17 cellular contexts compared by ENCODE assay signal in the genomic region with DNA sequence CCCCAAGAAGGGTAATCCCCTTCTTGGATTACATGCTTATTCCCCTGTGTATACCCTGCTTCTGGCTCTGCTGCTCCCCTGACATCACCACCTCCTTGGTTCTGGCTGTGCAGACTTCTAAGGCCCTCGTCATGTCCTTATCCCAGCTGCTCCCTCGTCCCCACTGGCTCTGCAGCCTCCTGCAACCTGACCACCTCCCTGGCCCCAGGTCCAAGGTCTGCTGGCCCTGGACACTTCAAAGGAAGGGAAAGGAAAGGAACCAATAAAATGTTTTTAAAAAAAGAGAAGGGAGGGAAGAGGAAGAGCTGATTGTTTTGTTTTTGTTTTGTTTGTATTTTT. TPM values are rescaled to one million over a fixed set of nuclear protein-coding genes. Genes with fewer than 3 reads are reported as not detected.
DNase-seq lines count a peak whose midpoint lies in the region; ATAC-seq and TF ChIP-seq lines count a peak whose summit lies in the region.
"Had no signal": no experiment of that assay in that cellular context is flagged by ENCODE, and none has a peak within 500 bp of the region (broad histone marks: within the 10 kb centered on the region; RNA-seq: fewer than 3 reads in every experiment).

No MANE protein-coding gene starts in this region.

- H4K8ac ChIP-seq in H9 (replicated peaks; ENCODE audit: insufficient read length, low read depth, low read length) = no peak overlapping the region

- no peaks in the 10 kb centered on the region for H3K9me3 Mint-ChIP-seq in activated T-helper 2 cell treated with anti-CD3 and anti-CD28 coated beads, Interferon-gamma antibody, Interleukin-2, Interleukin-4, amounts not matched to agents 10 μg/mL and 5 μg/mL and 100 μg/mL, durations not matched to agents 14 hours and 24 hours and 36 hours
- H3K9me3 Mint-ChIP-seq in natural killer cell (no peaks in the 10 kb centered on the region), H9 (no peaks in the 10 kb centered on the region)
- H3K9me3 Mint-ChIP-seq: GM23338 had no signal

- no peak overlapping the region for H2BK15ac ChIP-seq in H9 (ENCODE audit: low read depth, low read length)

- H3K4me2 ChIP-seq in BLaER1 treated with 17β-estradiol and CSF1 and Interleukin-3, amounts not matched to agents 10 nM and 100 nM = peak overlapping the region; percentile 19 to 79 (median 52); a peak in 21 of 22 replicates
- H3K4me2 ChIP-seq in H9 (ENCODE audit: insufficient read depth, insufficient read length, low read length) = no peak overlapping the region
- H3K4me2 ChIP-seq: GM23338 had no signal

- peaks cover 37% of the 10 kb centered on the region for H3K4me1 Mint-ChIP-seq in activated T-helper 2 cell treated with anti-CD3 and anti-CD28 coated beads, Interferon-gamma antibody, Interleukin-2, Interleukin-4, amounts not matched to agents 10 μg/mL and 5 μg/mL and 100 μg/mL, durations not matched to agents 14 hours and 24 hours and 36 hours (ENCODE audit: low read depth)
- H3K4me1 Mint-ChIP-seq in natural killer cell (peaks cover 79 to 81% of the 10 kb centered on the region in 2 donors), H9 (peaks cover 21 to 25% of the 10 kb centered on the region in 2 experiments)

- H3K9me3 ChIP-seq in BLaER1 treated with 17β-estradiol and CSF1 and Interleukin-3, amounts not matched to agents 10 nM and 100 nM (replicated peaks in 1 of 11) = no peaks in the 10 kb centered on the region
- H3K9me3 ChIP-seq in H9 (ENCODE audit: control insufficient read depth, low read depth, low read length) (no peaks in the 10 kb centered on the region), lower lobe of right lung (no peaks in the 10 kb centered on the region)
- H3K9me3 ChIP-seq: suprapubic skin had no signal

- H3K4me3 Mint-ChIP-seq in activated T-helper 2 cell treated with anti-CD3 and anti-CD28 coated beads, Interferon-gamma antibody, Interleukin-2, Interleukin-4, amounts not matched to agents 10 μg/mL and 5 μg/mL and 100 μg/mL, durations not matched to agents 14 hours and 24 hours and 36 hours (ENCODE audit: low read depth) = no peak overlapping the region
- H3K4me3 Mint-ChIP-seq in natural killer cell = peak overlapping the region; percentile 38
- H3K4me3 Mint-ChIP-seq in H9 = no peak overlapping the region
- H3K4me3 Mint-ChIP-seq: GM23338 had no signal

- H2BK5ac ChIP-seq in H9 (ENCODE audit: insufficient read length, low read length) = no peak overlapping the region

- H4K5ac ChIP-seq in H9 (ENCODE audit: insufficient read length, low read depth, low read length) = no peak overlapping the region

- H3K4me1 ChIP-seq in BLaER1 treated with 17β-estradiol and CSF1 and Interleukin-3, amounts not matched to agents 10 nM and 100 nM = peaks cover 53 to 83% (median 64%) of the 10 kb centered on the region in 10 experiments
- H3K4me1 ChIP-seq in H9 (ENCODE audit: insufficient read depth, low read length) = peaks cover 2% of the 10 kb centered on the region; the same call in 1 of the 2 replicates
- no peaks in the 10 kb centered on the region for H3K4me1 ChIP-seq in lower lobe of right lung
- H3K4me1 ChIP-seq: suprapubic skin had no signal

- no peak for TF ChIP-seq CTCF in natural killer cell (IDR thresholded peaks at IDR 0.05)
- no peak for TF ChIP-seq CTCF in H9 (conservative IDR thresholded peaks at IDR 0.05)
- no peak for TF ChIP-seq CTCF in lower lobe of right lung (IDR thresholded peaks at IDR 0.05)

- H3K36me3 Mint-ChIP-seq in activated T-helper 2 cell treated with anti-CD3 and anti-CD28 coated beads, Interferon-gamma antibody, Interleukin-2, Interleukin-4, amounts not matched to agents 10 μg/mL and 5 μg/mL and 100 μg/mL, durations not matched to agents 14 hours and 24 hours and 36 hours (ENCODE audit: low read depth) = peaks cover 15% of the 10 kb centered on the region
- H3K36me3 Mint-ChIP-seq in natural killer cell (no peaks in the 10 kb centered on the region), H9 (ENCODE audit: insufficient read depth in 1 of 3, low read depth in 3 of 3) (no peaks in the 10 kb centered on the region)

- no peak overlapping the region for H2AFZ ChIP-seq in H9 (ENCODE audit: low read length)

- H3K23ac ChIP-seq in H9 (ENCODE audit: insufficient read length, low read depth, low read length) = no peak overlapping the region

- H2BK20ac ChIP-seq in H9 (ENCODE audit: low read depth, low read length, poor library complexity, severe bottlenecking) = no peak overlapping the region

- H2AK5ac ChIP-seq in H9 (ENCODE audit: insufficient read length, low read length) = no peak overlapping the region

- H3K56ac ChIP-seq in H9 (ENCODE audit: insufficient read length, low read depth, low read length) = no peak overlapping the region

- no peaks in the 10 kb centered on the region for H3K27me3 ChIP-seq in BLaER1 treated with 17β-estradiol and CSF1 and Interleukin-3, amounts not matched to agents 10 nM and 100 nM
- H3K27me3 ChIP-seq in H9 (ENCODE audit: insufficient read depth, low read length) (no peaks in the 10 kb centered on the region), lower lobe of right lung (ENCODE audit: low read depth) (no peaks in the 10 kb centered on the region)

- DNase-seq in D341Med (ENCODE audit: low spot score) = peak; percentile 62
- no peak for DNase-seq in activated T-helper 2 cell treated with anti-CD3 and anti-CD28 coated beads, Interferon-gamma antibody, Interleukin-2, Interleukin-4, amounts not matched to agents 10 μg/mL and 5 μg/mL and 100 μg/mL, durations not matched to agents 14 hours and 24 hours and 36 hours (ENCODE audit: low spot score)
- no peak for DNase-seq in natural killer cell
- no peak for DNase-seq in H9
- DNase-seq in lower lobe of right lung = no peak
- no peak for DNase-seq in NCI-H446 treated with DMSO at 0.1 percent for 48 hours (lab: John Stamatoyannopoulos, UW)
- no peak for DNase-seq in DMS 273 treated with DMSO at 0.1 percent for 48 hours (lab: John Stamatoyannopoulos, UW)
- DNase-seq: activated CD4-positive, alpha-beta T cell treated with anti-CD3 and anti-CD28 coated beads, Interleukin-2, amount 50 U/mL, for 4 hours; NCI-H1436 treated with DMSO at 0.1 percent for 48 hours; stimulated activated CD4-positive, alpha-beta T cell treated with anti-CD3 and anti-CD28 coated beads, Interleukin-4, amount 100 ng/mL, for 24 hours had no signal

- H3K27ac ChIP-seq in BLaER1 treated with 17β-estradiol and CSF1 and Interleukin-3, amounts not matched to agents 10 nM and 100 nM = no peak overlapping the region; a peak in 1 of 22 replicates
- H3K27ac ChIP-seq in H9 (ENCODE audit: insufficient read length, low read depth, low read length) = no peak overlapping the region
- no peak overlapping the region for H3K27ac ChIP-seq in lower lobe of right lung
- H3K27ac ChIP-seq: RWPE1, skin epidermis, suprapubic skin had no signal

- no peak for ATAC-seq in natural killer cell
- no peak for ATAC-seq in lower lobe of right lung
- ATAC-seq: esophagus mucosa, GM23338 had no signal

- intact Hi-C loops in activated T-helper 2 cell treated with anti-CD3 and anti-CD28 coated beads, Interferon-gamma antibody, Interleukin-2, Interleukin-4, amounts not matched to agents 10 μg/mL and 5 μg/mL and 100 μg/mL, durations not matched to agents 14 hours and 24 hours and 36 hours (cut with micrococcal nuclease) = no loop called here
- intact Hi-C loops in natural killer cell (cut with micrococcal nuclease) = loop anchor here (5.0 kb wide), 1 partner anchor 36 kb away; no protein-coding TSS in a partner anchor
- intact Hi-C loops in lower lobe of right lung (cut with DNase I) = no loop called here

- H3K79me2 ChIP-seq in H9 (ENCODE audit: insufficient read depth, low read length) = no peaks in the 10 kb centered on the region

- H3K9ac ChIP-seq in BLaER1 treated with 17β-estradiol and CSF1 and Interleukin-3, amounts not matched to agents 10 nM and 100 nM = peak overlapping the region in 3 of 11 experiments; percentile 3 to 25 (median 21); a peak in 1 of 22 replicates
- no peak overlapping the region for H3K9ac ChIP-seq in H9 (ENCODE audit: extremely low read depth, insufficient read length, low read length)

- no peak overlapping the region for H3K14ac ChIP-seq in H9 (ENCODE audit: insufficient read depth, low read length)

- no peak overlapping the region for H3K4me3 ChIP-seq in BLaER1 treated with 17β-estradiol and CSF1 and Interleukin-3, amounts not matched to agents 10 nM and 100 nM
- no peak overlapping the region for H3K4me3 ChIP-seq in lower lobe of right lung
- H3K4me3 ChIP-seq: GM23338, skin epidermis, suprapubic skin had no signal

- H3K23me2 ChIP-seq in H9 (ENCODE audit: insufficient read length, low read depth, low read length, poor library complexity, severe bottlenecking) = peaks cover 2% of the 10 kb centered on the region

- H3K4ac ChIP-seq in H9 (ENCODE audit: low read depth, low read length) = no peak overlapping the region

- no CpG with 5 or more reads among the region's 2 CpGs for WGBS in H9 (ENCODE audit: extremely low coverage, insufficient read length, low lambda C conversion rate)

- H2BK120ac ChIP-seq in H9 (ENCODE audit: low read depth, low read length, poor library complexity, severe bottlenecking) = no peak overlapping the region

- peaks cover 97 to 100% (median 100%) of the 10 kb centered on the region in 11 experiments for H4K20me1 ChIP-seq in BLaER1 treated with 17β-estradiol and CSF1 and Interleukin-3, amounts not matched to agents 10 nM and 100 nM
- no peaks in the 10 kb centered on the region for H4K20me1 ChIP-seq in H9 (ENCODE audit: control insufficient read depth, insufficient read depth, insufficient read length)

- H3K27ac Mint-ChIP-seq in activated T-helper 2 cell treated with anti-CD3 and anti-CD28 coated beads, Interferon-gamma antibody, Interleukin-2, Interleukin-4, amounts not matched to agents 10 μg/mL and 5 μg/mL and 100 μg/mL, durations not matched to agents 14 hours and 24 hours and 36 hours = peak overlapping the region; percentile 11
- H3K27ac Mint-ChIP-seq in natural killer cell = peak overlapping the region; percentile 89
- H3K27ac Mint-ChIP-seq in H9 = peak overlapping the region in 1 of 3 experiments; percentile 50; a peak in 2 of 7 replicates
- H3K27ac Mint-ChIP-seq: GM23338 had no signal

- H3K79me1 ChIP-seq in H9 (ENCODE audit: insufficient read depth, low read depth, low read length, poor library complexity, severe bottlenecking) = no peaks in the 10 kb centered on the region

- no peak overlapping the region for H4K91ac ChIP-seq in H9 (ENCODE audit: insufficient read length, low read depth, low read length)

- no peak overlapping the region for H3T11ph ChIP-seq in H9 (ENCODE audit: low read length)

- no peak overlapping the region for H2BK12ac ChIP-seq in H9 (ENCODE audit: insufficient read length, low read depth, low read length)

- H3K27me3 Mint-ChIP-seq in activated T-helper 2 cell treated with anti-CD3 and anti-CD28 coated beads, Interferon-gamma antibody, Interleukin-2, Interleukin-4, amounts not matched to agents 10 μg/mL and 5 μg/mL and 100 μg/mL, durations not matched to agents 14 hours and 24 hours and 36 hours (ENCODE audit: low read depth) = no peaks in the 10 kb centered on the region
- H3K27me3 Mint-ChIP-seq in natural killer cell (ENCODE audit: low read depth in 2 of 2) (no peaks in the 10 kb centered on the region), H9 (ENCODE audit: low read depth) (no peaks in the 10 kb centered on the region; the same call in 1 of the 2 replicates)

- H3K36me3 ChIP-seq in BLaER1 treated with 17β-estradiol and CSF1 and Interleukin-3, amounts not matched to agents 10 nM and 100 nM = peaks cover 23 to 75% (median 40%) of the 10 kb centered on the region in 11 experiments; a peak in 21 of 22 replicates
- H3K36me3 ChIP-seq in lower lobe of right lung = no peaks in the 10 kb centered on the region
- H3K36me3 ChIP-seq: suprapubic skin had no signal

- no peak overlapping the region for H3K18ac ChIP-seq in H9 (ENCODE audit: insufficient read length, low read depth, low read length)

RNA-seq across cellular contexts. Expression of a gene that starts 52.9 kb away (rescaled TPM):
- 58.5 and 62.3 TPM in 2 replicates for total RNA-seq in activated T-helper 2 cell treated with anti-CD3 and anti-CD28 coated beads, Interferon-gamma antibody, Interleukin-2, Interleukin-4, amounts not matched to agents 10 μg/mL and 5 μg/mL and 100 μg/mL, durations not matched to agents 14 hours and 24 hours and 36 hours
- total RNA-seq in natural killer cell = 100 to 1,000 TPM; 385 to 498 (median 497) TPM
- total RNA-seq in H9 (2021) = 12.7 and 13.1 TPM in 2 replicates
- total RNA-seq in lower lobe of right lung = 32.0 TPM
- total RNA-seq: M059J had no signal
